ENCODE assay signal across 9 cellular contexts in genomic region chr12:2783936-2784600, GRCh38. TPM values are rescaled to one million over a fixed set of nuclear protein-coding genes. Genes with fewer than 3 reads are reported as not detected.
DNase-seq lines count a peak whose midpoint lies in the region; ATAC-seq and TF ChIP-seq lines count a peak whose summit lies in the region.
"Had no signal": no experiment of that assay in that cellular context is flagged by ENCODE, and none has a peak within 500 bp of the region (broad histone marks: within the 10 kb centered on the region; RNA-seq: fewer than 3 reads in every experiment).

No MANE protein-coding gene starts in this region.

- WGBS in lung, 2 donors: 12 to 15% methylated on average over 25 of the region's 25 CpGs

- peaks cover 13% of the 10 kb centered on the region for H3K4me1 Mint-ChIP-seq in activated CD4-positive, alpha-beta T cell treated with anti-CD3 and anti-CD28 coated beads, Interleukin-2, amount 10 ng/mL, durations not matched to agents 7 days and 5 days

- H3K4me3 Mint-ChIP-seq in activated CD4-positive, alpha-beta T cell treated with anti-CD3 and anti-CD28 coated beads, Interleukin-2, amount 10 ng/mL, durations not matched to agents 7 days and 5 days: peak overlapping the region; percentile 57

- peaks cover 24% of the 10 kb centered on the region for H3K27me3 Mint-ChIP-seq in activated CD4-positive, alpha-beta T cell treated with anti-CD3 and anti-CD28 coated beads, Interleukin-2, amount 10 ng/mL, durations not matched to agents 7 days and 5 days

- H3K36me3 ChIP-seq in duodenal mucosa (ENCODE audit: control insufficient read depth in 1 of 2, insufficient read depth in 2 of 2, low read length in 2 of 2) (no peaks in the 10 kb centered on the region), lung (ENCODE audit: control insufficient read depth in 2 of 2, insufficient read depth in 2 of 2, low read length in 2 of 2) (no peaks in the 10 kb centered on the region)

- POLR2A ChIA-PET in activated CD4-positive, alpha-beta T cell treated with anti-CD3 and anti-CD28 coated beads, Interleukin-2, amount 10 ng/mL, durations not matched to agents 7 days and 5 days (lab: Charles Lee): no interaction called here

- H3K9ac ChIP-seq in duodenal mucosa (ENCODE audit: low read depth in 1 of 2, low read length in 2 of 2): no peak overlapping the region

- ATAC-seq in lung (ENCODE audit: insufficient read depth, low FRiP score): peak; percentile 86
- ATAC-seq in GM21367 (IDR thresholded peaks at IDR 0.05; ENCODE audit: unreplicated experiment): no peak

- no peaks in the 10 kb centered on the region for H3K36me3 Mint-ChIP-seq in activated CD4-positive, alpha-beta T cell treated with anti-CD3 and anti-CD28 coated beads, Interleukin-2, amount 10 ng/mL, durations not matched to agents 7 days and 5 days (ENCODE audit: low read depth)

- no peak overlapping the region for H3K27ac ChIP-seq in duodenal mucosa (ENCODE audit: low read depth, low read length)
- H3K27ac ChIP-seq in lung (ENCODE audit: low read depth in 1 of 2, low read length in 1 of 2): no peak overlapping the region
- H3K27ac ChIP-seq: skin epidermis had no signal

- no peak overlapping the region for H3K27ac Mint-ChIP-seq in activated CD4-positive, alpha-beta T cell treated with anti-CD3 and anti-CD28 coated beads, Interleukin-2, amount 10 ng/mL, durations not matched to agents 7 days and 5 days

- H3K4me1 ChIP-seq in duodenal mucosa (ENCODE audit: control insufficient read depth in 1 of 2, insufficient read depth in 2 of 2, low read length in 2 of 2) (peaks cover 0 to 7% of the 10 kb centered on the region in 2 donors), lung (ENCODE audit: control insufficient read depth in 2 of 2, insufficient read depth in 2 of 2, low read length in 2 of 2) (peaks cover 0 to 5% of the 10 kb centered on the region in 2 donors)

- peaks cover 0 to 4% of the 10 kb centered on the region in 2 donors for H3K27me3 ChIP-seq in duodenal mucosa (ENCODE audit: control insufficient read depth in 1 of 2, insufficient read depth in 2 of 2, low read length in 2 of 2)
- no peaks in the 10 kb centered on the region for H3K27me3 ChIP-seq in lung (ENCODE audit: control insufficient read depth, insufficient read depth)

- H3K9me3 ChIP-seq in duodenal mucosa (ENCODE audit: control insufficient read depth in 1 of 2, low read length in 2 of 2) (no peaks in the 10 kb centered on the region), lung (ENCODE audit: control insufficient read depth in 2 of 2, insufficient read depth in 1 of 2, low read length in 1 of 2) (no peaks in the 10 kb centered on the region)

- H3K4me3 ChIP-seq in duodenal mucosa (ENCODE audit: low read depth in 1 of 2, low read length in 2 of 2) (peak overlapping the region; percentile 6 to 61), lung (no peak overlapping the region)

- CTCF ChIA-PET in activated CD4-positive, alpha-beta T cell treated with anti-CD3 and anti-CD28 coated beads, Interleukin-2, amount 10 ng/mL, durations not matched to agents 7 days and 5 days (lab: Charles Lee): interaction anchor here (0.6 to 2.2 kb wide), 6 partner anchors 11 to 122 kb away, joined by 3 to 9 read pairs (median 4); partner anchors contain the start of gene FKBP4

- DNase-seq in A172 (ENCODE audit: low spot score) (peak; percentile 15), GM13976 (ENCODE audit: low spot score) (peak; percentile 69), NCI-H2171 treated with DMSO at 0.1 percent for 48 hours (lab: John Stamatoyannopoulos, UW) (peak; percentile 80), lung (ENCODE audit: low spot score) (peak; percentile 79)
- peak; percentile 52 for DNase-seq in activated CD4-positive, alpha-beta T cell treated with anti-CD3 and anti-CD28 coated beads, Interleukin-2, amount 10 ng/mL, durations not matched to agents 7 days and 5 days
- DNase-seq in stimulated activated CD8-positive, alpha-beta memory T cell treated with anti-CD3 and anti-CD28 coated beads, Interleukin-15, amount 100 ng/mL, for 1 hour (ENCODE audit: low read depth): peak; percentile 26

- H3K9me3 Mint-ChIP-seq in activated CD4-positive, alpha-beta T cell treated with anti-CD3 and anti-CD28 coated beads, Interleukin-2, amount 10 ng/mL, durations not matched to agents 7 days and 5 days: no peaks in the 10 kb centered on the region

- in situ Hi-C loops in GM13976 (cut with MboI; ENCODE audit: low sequenced_read_pairs, unreplicated experiment): no loop called here

- TF ChIP-seq CTCF in GM13976 (IDR thresholded peaks at IDR 0.05; ENCODE audit: borderline replicate concordance, control extremely low read depth, extremely low read depth, insufficient read depth, missing control alignments) (peak; percentile 87), lung (IDR thresholded peaks at IDR 0.05; ENCODE audit: control extremely low read depth, extremely low read depth) (peak; percentile 88)

RNA-seq across cellular contexts. Expression of gene FKBP4, which starts 10.7 kb away (rescaled TPM):
- 45.5 and 47.1 TPM in 2 replicates for total RNA-seq in A172 (2014; rRNA removed; shearing (Covaris generic))
- total RNA-seq in activated CD4-positive, alpha-beta T cell treated with anti-CD3 and anti-CD28 coated beads, Interleukin-2, amount 10 ng/mL, durations not matched to agents 7 days and 5 days: 10 to 100 TPM; 47.2 to 68.2 TPM
- 10 to 100 TPM; 52.3 to 69.8 TPM for total RNA-seq in lung
- 10 to 100 TPM; 26.7 to 34.9 TPM for polyA plus RNA-seq in lung

RNA-seq across cellular contexts. Expression of gene ITFG2, which starts 28.4 kb away (rescaled TPM):
- 7.2 and 23.4 TPM in 2 replicates for total RNA-seq in A172 (2014; rRNA removed; shearing (Covaris generic))
- total RNA-seq in activated CD4-positive, alpha-beta T cell treated with anti-CD3 and anti-CD28 coated beads, Interleukin-2, amount 10 ng/mL, durations not matched to agents 7 days and 5 days: 10 to 100 TPM; 43.5 to 48.2 TPM
- 10 to 100 TPM; 39.3 to 43.0 TPM for total RNA-seq in lung
- 10 to 100 TPM; 22.6 to 26.0 TPM for polyA plus RNA-seq in lung

RNA-seq across cellular contexts. Expression of gene NRIP2, which starts 50.8 kb away (rescaled TPM):
- not detected in 2 replicates for total RNA-seq in A172 (2014; rRNA removed; shearing (Covaris generic))
- total RNA-seq in activated CD4-positive, alpha-beta T cell treated with anti-CD3 and anti-CD28 coated beads, Interleukin-2, amount 10 ng/mL, durations not matched to agents 7 days and 5 days: not detected
- total RNA-seq in lung: 1 to 10 TPM in 1 of 2 donors, under 1 TPM in 1; 0.89 to 1.1 TPM
- under 1 TPM; 0.10 to 0.57 TPM for polyA plus RNA-seq in lung

Comparison
In these comparisons a context has a peak if more than half of its experiments do, and no peak if none do; other contexts are left out.
1. DNase-seq: peak in every context shown above with its lines; median percentile 80 in NCI-H2171 treated with DMSO at 0.1 percent for 48 hours; 79 in lung; 69 in GM13976; 52 in activated CD4-positive, alpha-beta T cell treated with anti-CD3 and anti-CD28 coated beads, Interleukin-2, amount 10 ng/mL, durations not matched to agents 7 days and 5 days; 26 in stimulated activated CD8-positive, alpha-beta memory T cell treated with anti-CD3 and anti-CD28 coated beads, Interleukin-15, amount 100 ng/mL, for 1 hour; 15 in A172.